ENCODE assay signal across 8 cellular contexts in the genomic region with DNA sequence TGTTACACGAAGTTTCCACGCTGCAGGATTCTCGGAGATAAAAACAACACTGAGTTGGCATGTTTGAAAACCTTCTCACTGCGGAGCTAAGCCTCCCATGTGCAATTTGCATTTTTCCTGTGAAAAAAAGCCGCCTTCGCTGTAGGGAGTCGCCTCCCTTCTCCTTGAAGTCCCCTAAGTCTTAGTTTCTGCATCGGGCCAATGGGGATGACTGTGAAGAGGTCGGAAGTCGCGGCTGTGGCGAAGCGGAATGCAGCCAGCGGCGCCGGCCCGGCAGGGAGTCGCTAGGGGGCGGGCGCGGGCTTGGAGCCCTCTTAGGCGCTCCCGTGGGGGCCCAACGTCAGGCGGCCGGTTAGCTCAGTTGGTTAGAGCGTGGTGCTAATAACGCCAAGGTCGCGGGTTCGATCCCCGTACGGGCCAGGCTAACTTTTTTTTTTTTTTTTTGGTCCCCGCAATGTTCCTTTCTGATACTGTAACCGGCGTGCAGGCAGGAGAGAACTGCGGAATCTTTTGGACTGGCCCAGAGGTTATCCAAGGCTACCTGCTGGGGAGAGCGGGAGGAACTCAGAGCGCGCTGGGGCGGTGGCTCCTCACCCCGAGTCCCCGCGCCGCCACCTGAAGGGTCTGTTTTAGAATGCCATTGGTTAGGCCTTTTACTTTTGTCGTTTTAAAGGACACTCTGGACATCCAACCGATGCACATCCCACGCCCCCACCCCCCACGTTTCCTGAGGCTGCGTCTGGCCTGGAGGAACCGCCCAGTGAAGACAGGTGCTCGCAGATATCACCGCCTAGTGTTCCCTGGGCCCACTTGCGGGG. TPM values are rescaled to one million over a fixed set of nuclear protein-coding genes. Genes with fewer than 3 reads are reported as not detected.
A peak's percentile ranks its signal among the peaks of the same experiment; 100 is the strongest.
DNase-seq lines count a peak whose midpoint lies in the region; ATAC-seq and TF ChIP-seq lines count a peak whose summit lies in the region.

No MANE protein-coding gene starts in this region.

- H3K36me3 ChIP-seq in endodermal cell (ENCODE audit: control insufficient read depth, insufficient read depth, low read length), result no peaks in the 10 kb centered on the region
- peaks cover under 1% of the 10 kb centered on the region for H3K36me3 ChIP-seq in mesodermal cell (ENCODE audit: control insufficient read depth, insufficient read depth, low read length)

- peak overlapping the region; percentile 52 for H3K27ac ChIP-seq in endodermal cell (ENCODE audit: low read depth, low read length)
- H3K27ac ChIP-seq in mesodermal cell (ENCODE audit: low read depth, low read length, severe bottlenecking), result peak overlapping the region; percentile 89

- H3K4me1 ChIP-seq in endodermal cell (ENCODE audit: control insufficient read depth, insufficient read depth, low read length), result peaks cover 9% of the 10 kb centered on the region
- peaks cover 13% of the 10 kb centered on the region for H3K4me1 ChIP-seq in mesodermal cell (ENCODE audit: control insufficient read depth, insufficient read depth, low read length, poor library complexity, severe bottlenecking)

- no peaks in the 10 kb centered on the region for H3K9me3 Mint-ChIP-seq in endodermal cell

- 0 to 1% methylated on average over 20 to 54 of the region's 54 CpGs for WGBS in endodermal cell (ENCODE audit: insufficient coverage in 1 of 2, insufficient read length in 1 of 2), 2 experiments
- whole genome bisulfite sequencing in mesodermal cell (ENCODE audit: insufficient coverage in 2 of 2), 2 experiments, result 1 to 3% methylated on average over 36 to 42 of the region's 54 CpGs

- H3K36me3 Mint-ChIP-seq in endodermal cell (ENCODE audit: low read depth), result peaks cover 6% of the 10 kb centered on the region

- peak; percentile 61 for ATAC-seq in GM21423 (IDR thresholded peaks at IDR 0.05; ENCODE audit: unreplicated experiment)

- peak; percentile 64 for TF ChIP-seq CTCF in endodermal cell (conservative IDR thresholded peaks at IDR 0.05)

- H3K27ac Mint-ChIP-seq in endodermal cell, result peak overlapping the region; percentile 97

- H3K4me1 Mint-ChIP-seq in endodermal cell, result peaks cover 22% of the 10 kb centered on the region

- H3K9ac ChIP-seq in endodermal cell (ENCODE audit: extremely low read depth, low read length, poor library complexity, severe bottlenecking), result peak overlapping the region; percentile 69

- no peaks in the 10 kb centered on the region for H3K9me3 ChIP-seq in endodermal cell (ENCODE audit: control insufficient read depth, low read length)
- no peaks in the 10 kb centered on the region for H3K9me3 ChIP-seq in mesodermal cell (ENCODE audit: control insufficient read depth, low read length)

- no peaks in the 10 kb centered on the region for H3K27me3 ChIP-seq in endodermal cell (ENCODE audit: control insufficient read depth, insufficient read depth, low read length, poor library complexity, severe bottlenecking)

- H3K4me3 ChIP-seq in endodermal cell (ENCODE audit: low read length) (peak overlapping the region; percentile 85), mesodermal cell (ENCODE audit: extremely low read depth, insufficient read depth, low read length, poor library complexity, severe bottlenecking) (peak overlapping the region; percentile 61)

- H3K27me3 Mint-ChIP-seq in endodermal cell (ENCODE audit: insufficient read depth), result peaks cover 12% of the 10 kb centered on the region

- DNase-seq in D341Med (ENCODE audit: low spot score), result peak; percentile 95
- peak in 75 of 76 experiments; percentile 15 to 97 (median 83) for DNase-seq in HUDEP-2 (lab: John Stamatoyannopoulos, UW; ENCODE audit: unreplicated experiment in 76 of 76)
- peak; percentile 73 for DNase-seq in NOMO-1 treated with dmso at 0.1 percent for 144 hours (lab: John Stamatoyannopoulos, UW; ENCODE audit: unreplicated experiment)
- peak; percentile 81 for DNase-seq in activated CD8-positive, alpha-beta memory T cell treated with anti-CD3 and anti-CD28 coated beads, Interleukin-2, amount 50 U/mL, for 1 hour (ENCODE audit: extremely low read depth)
- peak; percentile 98 for DNase-seq in endodermal cell
- peak; percentile 98 for DNase-seq in stimulated activated CD8-positive, alpha-beta memory T cell treated with anti-CD3 and anti-CD28 coated beads, Interleukin-15, amount 100 ng/mL, for 24 hours (ENCODE audit: low read depth)

- peak overlapping the region; percentile 81 for H3K4me3 Mint-ChIP-seq in endodermal cell

RNA-seq across cellular contexts. Expression of gene ZNF839, which starts 2.6 kb away (rescaled TPM):
- 10 to 100 TPM; 16.5 to 19.1 TPM for total RNA-seq in endodermal cell
- 12.7 TPM for polyA plus RNA-seq in endodermal cell (2013, experiment 1 of 2)
- polyA plus RNA-seq in endodermal cell (2013, experiment 2 of 2), result 12.5 TPM
- polyA plus RNA-seq in mesodermal cell (2013, experiment 1 of 2), result 10.9 TPM
- polyA plus RNA-seq in mesodermal cell (2013, experiment 2 of 2), result 8.5 TPM

RNA-seq across cellular contexts. Expression of gene MOK, which starts 12.0 kb away (rescaled TPM):
- total RNA-seq in endodermal cell, result 100 to 1,000 TPM in 1 of 2 donors, 10 to 100 TPM in 1; 60.3 to 102 TPM
- polyA plus RNA-seq in endodermal cell (2013, experiment 1 of 2), result 15.4 TPM
- 17.6 TPM for polyA plus RNA-seq in endodermal cell (2013, experiment 2 of 2)
- 6.1 TPM for polyA plus RNA-seq in mesodermal cell (2013, experiment 1 of 2)
- polyA plus RNA-seq in mesodermal cell (2013, experiment 2 of 2), result 4.9 TPM

RNA-seq across cellular contexts. Expression of gene CINP, which starts 45.7 kb away (rescaled TPM):
- 10 to 100 TPM; 33.3 to 38.3 TPM for total RNA-seq in endodermal cell
- 33.4 TPM for polyA plus RNA-seq in endodermal cell (2013, experiment 1 of 2)
- 39.2 TPM for polyA plus RNA-seq in endodermal cell (2013, experiment 2 of 2)
- 32.5 TPM for polyA plus RNA-seq in mesodermal cell (2013, experiment 1 of 2)
- 32.1 TPM for polyA plus RNA-seq in mesodermal cell (2013, experiment 2 of 2)

RNA-seq across cellular contexts. Expression of gene TECPR2, which starts 45.8 kb away (rescaled TPM):
- 10 to 100 TPM; 27.7 to 28.0 TPM for total RNA-seq in endodermal cell
- polyA plus RNA-seq in endodermal cell (2013, experiment 1 of 2), result 11.5 TPM
- 11.9 TPM for polyA plus RNA-seq in endodermal cell (2013, experiment 2 of 2)
- polyA plus RNA-seq in mesodermal cell (2013, experiment 1 of 2), result 15.5 TPM
- polyA plus RNA-seq in mesodermal cell (2013, experiment 2 of 2), result 9.5 TPM

Comparison
In these comparisons a context has a peak if more than half of its experiments do, and no peak if none do; other contexts are left out.
1. Peak in every context shown above with its lines: DNase-seq, ATAC-seq, H3K4me3 ChIP-seq and H3K27ac ChIP-seq.